1 cellular context compared by ENCODE assay signal in the genomic region with DNA sequence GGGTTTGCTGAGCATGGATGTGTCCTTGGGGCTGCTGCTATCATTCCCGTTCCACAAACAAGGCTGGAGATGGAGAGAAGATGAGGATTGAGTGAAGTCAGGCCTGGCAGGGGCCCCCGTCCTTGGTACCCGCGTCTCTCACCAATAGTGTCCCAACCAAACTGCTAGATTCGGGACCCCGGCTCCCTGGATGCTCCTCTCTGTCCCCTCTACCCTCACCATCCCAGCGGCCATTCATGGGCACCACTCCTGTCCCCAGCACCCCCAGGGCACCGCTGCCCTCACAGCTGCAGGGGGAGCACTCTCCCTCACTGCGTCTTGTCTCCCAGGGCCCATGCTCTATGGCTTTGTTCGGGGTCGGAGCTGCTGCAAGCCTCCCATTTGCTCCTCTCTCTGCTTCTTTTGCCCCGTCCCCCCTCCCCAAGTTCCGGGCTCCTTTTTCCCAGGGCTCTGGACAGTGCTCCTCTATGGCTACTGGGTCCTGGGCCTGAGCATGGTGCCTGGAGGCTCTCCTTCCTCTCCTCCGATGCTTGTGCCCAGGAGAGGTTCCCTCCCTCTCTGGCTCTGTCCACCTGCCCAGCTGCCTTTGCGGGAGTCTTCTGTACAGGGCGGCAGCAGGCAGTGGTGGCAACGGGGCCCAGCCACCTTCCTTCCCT.
TF ChIP-seq lines count a peak whose summit lies in the region.

No MANE protein-coding gene starts in this region.

TF ChIP-seq in GM23338, 12 proteins besides CTCF, POLR2A, EP300 and RAD21 (continued from another document):
- TF ChIP-seq, protein P1, sequence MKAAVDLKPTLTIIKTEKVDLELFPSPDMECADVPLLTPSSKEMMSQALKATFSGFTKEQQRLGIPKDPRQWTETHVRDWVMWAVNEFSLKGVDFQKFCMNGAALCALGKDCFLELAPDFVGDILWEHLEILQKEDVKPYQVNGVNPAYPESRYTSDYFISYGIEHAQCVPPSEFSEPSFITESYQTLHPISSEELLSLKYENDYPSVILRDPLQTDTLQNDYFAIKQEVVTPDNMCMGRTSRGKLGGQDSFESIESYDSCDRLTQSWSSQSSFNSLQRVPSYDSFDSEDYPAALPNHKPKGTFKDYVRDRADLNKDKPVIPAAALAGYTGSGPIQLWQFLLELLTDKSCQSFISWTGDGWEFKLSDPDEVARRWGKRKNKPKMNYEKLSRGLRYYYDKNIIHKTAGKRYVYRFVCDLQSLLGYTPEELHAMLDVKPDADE (IDR thresholded peaks at IDR 0.05) = no peak
- TF ChIP-seq CREB1 (CRISPR knock-in tag; IDR thresholded peaks at IDR 0.05; ENCODE audit: low read depth) (no peak), ZNF114 (CRISPR knock-in tag; IDR thresholded peaks at IDR 0.05) (no peak), NANOG (IDR thresholded peaks at IDR 0.05; ENCODE audit: borderline replicate concordance) (no peak), ZNF331 (CRISPR knock-in tag; IDR thresholded peaks at IDR 0.05; ENCODE audit: low read depth) (no peak), EZH2 (IDR thresholded peaks at IDR 0.05; ENCODE audit: low read depth, unreplicated experiment) (no peak), STAT1 (IDR thresholded peaks at IDR 0.05; ENCODE audit: unreplicated experiment) (no peak)
- TF ChIP-seq, protein P2, sequence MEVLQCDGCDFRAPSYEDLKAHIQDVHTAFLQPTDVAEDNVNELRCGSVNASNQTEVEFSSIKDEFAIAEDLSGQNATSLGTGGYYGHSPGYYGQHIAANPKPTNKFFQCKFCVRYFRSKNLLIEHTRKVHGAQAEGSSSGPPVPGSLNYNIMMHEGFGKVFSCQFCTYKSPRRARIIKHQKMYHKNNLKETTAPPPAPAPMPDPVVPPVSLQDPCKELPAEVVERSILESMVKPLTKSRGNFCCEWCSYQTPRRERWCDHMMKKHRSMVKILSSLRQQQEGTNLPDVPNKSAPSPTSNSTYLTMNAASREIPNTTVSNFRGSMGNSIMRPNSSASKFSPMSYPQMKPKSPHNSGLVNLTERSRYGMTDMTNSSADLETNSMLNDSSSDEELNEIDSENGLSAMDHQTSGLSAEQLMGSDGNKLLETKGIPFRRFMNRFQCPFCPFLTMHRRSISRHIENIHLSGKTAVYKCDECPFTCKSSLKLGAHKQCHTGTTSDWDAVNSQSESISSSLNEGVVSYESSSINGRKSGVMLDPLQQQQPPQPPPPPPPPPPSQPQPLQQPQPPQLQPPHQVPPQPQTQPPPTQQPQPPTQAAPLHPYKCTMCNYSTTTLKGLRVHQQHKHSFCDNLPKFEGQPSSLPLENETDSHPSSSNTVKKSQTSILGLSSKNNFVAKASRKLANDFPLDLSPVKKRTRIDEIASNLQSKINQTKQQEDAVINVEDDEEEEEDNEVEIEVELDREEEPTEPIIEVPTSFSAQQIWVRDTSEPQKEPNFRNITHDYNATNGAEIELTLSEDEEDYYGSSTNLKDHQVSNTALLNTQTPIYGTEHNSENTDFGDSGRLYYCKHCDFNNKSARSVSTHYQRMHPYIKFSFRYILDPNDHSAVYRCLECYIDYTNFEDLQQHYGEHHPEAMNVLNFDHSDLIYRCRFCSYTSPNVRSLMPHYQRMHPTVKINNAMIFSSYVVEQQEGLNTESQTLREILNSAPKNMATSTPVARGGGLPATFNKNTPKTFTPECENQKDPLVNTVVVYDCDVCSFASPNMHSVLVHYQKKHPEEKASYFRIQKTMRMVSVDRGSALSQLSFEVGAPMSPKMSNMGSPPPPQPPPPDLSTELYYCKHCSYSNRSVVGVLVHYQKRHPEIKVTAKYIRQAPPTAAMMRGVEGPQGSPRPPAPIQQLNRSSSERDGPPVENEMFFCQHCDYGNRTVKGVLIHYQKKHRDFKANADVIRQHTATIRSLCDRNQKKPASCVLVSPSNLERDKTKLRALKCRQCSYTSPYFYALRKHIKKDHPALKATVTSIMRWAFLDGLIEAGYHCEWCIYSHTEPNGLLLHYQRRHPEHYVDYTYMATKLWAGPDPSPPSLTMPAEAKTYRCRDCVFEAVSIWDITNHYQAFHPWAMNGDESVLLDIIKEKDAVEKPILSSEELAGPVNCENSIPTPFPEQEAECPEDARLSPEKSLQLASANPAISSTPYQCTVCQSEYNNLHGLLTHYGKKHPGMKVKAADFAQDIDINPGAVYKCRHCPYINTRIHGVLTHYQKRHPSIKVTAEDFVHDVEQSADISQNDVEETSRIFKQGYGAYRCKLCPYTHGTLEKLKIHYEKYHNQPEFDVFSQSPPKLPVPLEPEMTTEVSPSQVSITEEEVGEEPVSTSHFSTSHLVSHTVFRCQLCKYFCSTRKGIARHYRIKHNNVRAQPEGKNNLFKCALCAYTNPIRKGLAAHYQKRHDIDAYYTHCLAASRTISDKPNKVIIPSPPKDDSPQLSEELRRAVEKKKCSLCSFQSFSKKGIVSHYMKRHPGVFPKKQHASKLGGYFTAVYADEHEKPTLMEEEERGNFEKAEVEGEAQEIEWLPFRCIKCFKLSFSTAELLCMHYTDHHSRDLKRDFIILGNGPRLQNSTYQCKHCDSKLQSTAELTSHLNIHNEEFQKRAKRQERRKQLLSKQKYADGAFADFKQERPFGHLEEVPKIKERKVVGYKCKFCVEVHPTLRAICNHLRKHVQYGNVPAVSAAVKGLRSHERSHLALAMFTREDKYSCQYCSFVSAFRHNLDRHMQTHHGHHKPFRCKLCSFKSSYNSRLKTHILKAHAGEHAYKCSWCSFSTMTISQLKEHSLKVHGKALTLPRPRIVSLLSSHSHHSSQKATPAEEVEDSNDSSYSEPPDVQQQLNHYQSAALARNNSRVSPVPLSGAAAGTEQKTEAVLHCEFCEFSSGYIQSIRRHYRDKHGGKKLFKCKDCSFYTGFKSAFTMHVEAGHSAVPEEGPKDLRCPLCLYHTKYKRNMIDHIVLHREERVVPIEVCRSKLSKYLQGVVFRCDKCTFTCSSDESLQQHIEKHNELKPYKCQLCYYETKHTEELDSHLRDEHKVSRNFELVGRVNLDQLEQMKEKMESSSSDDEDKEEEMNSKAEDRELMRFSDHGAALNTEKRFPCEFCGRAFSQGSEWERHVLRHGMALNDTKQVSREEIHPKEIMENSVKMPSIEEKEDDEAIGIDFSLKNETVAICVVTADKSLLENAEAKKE (CRISPR knock-in tag; IDR thresholded peaks at IDR 0.05) = no peak
- TF ChIP-seq, protein P3, sequence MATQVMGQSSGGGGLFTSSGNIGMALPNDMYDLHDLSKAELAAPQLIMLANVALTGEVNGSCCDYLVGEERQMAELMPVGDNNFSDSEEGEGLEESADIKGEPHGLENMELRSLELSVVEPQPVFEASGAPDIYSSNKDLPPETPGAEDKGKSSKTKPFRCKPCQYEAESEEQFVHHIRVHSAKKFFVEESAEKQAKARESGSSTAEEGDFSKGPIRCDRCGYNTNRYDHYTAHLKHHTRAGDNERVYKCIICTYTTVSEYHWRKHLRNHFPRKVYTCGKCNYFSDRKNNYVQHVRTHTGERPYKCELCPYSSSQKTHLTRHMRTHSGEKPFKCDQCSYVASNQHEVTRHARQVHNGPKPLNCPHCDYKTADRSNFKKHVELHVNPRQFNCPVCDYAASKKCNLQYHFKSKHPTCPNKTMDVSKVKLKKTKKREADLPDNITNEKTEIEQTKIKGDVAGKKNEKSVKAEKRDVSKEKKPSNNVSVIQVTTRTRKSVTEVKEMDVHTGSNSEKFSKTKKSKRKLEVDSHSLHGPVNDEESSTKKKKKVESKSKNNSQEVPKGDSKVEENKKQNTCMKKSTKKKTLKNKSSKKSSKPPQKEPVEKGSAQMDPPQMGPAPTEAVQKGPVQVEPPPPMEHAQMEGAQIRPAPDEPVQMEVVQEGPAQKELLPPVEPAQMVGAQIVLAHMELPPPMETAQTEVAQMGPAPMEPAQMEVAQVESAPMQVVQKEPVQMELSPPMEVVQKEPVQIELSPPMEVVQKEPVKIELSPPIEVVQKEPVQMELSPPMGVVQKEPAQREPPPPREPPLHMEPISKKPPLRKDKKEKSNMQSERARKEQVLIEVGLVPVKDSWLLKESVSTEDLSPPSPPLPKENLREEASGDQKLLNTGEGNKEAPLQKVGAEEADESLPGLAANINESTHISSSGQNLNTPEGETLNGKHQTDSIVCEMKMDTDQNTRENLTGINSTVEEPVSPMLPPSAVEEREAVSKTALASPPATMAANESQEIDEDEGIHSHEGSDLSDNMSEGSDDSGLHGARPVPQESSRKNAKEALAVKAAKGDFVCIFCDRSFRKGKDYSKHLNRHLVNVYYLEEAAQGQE (IDR thresholded peaks at IDR 0.05; ENCODE audit: unreplicated experiment) = no peak
TF ChIP-seq in GM23338: peak in this region for 0.
